ENCODE assay signal across 11 cellular contexts in genomic region chr15:65414841-65415621, GRCh38. TPM values are rescaled to one million over a fixed set of nuclear protein-coding genes. Genes with fewer than 3 reads are reported as not detected.
DNase-seq lines count a peak whose midpoint lies in the region; ATAC-seq, FAIRE-seq and TF ChIP-seq lines count a peak whose summit lies in the region.
"Had no signal": no experiment of that assay in that cellular context is flagged by ENCODE, and none has a peak within 500 bp of the region (broad histone marks: within the 10 kb centered on the region; RNA-seq: fewer than 3 reads in every experiment).

No MANE protein-coding gene starts in this region.

- no peak for FAIRE-seq in HepG2 (lab: Jason Lieb, UNC)
- FAIRE-seq: keratinocyte had no signal

- TF ChIP-seq CTCF in AG04450 (IDR thresholded peaks at IDR 0.05; ENCODE audit: low read depth, low read length) (peak; percentile 30; the same call in 1 of the 2 replicates), HepG2 (CRISPR knock-in tag; IDR thresholded peaks at IDR 0.05) (no peak)

- H3K9me3 ChIP-seq in AG04450 (ENCODE audit: control insufficient read depth, insufficient read depth, low read length) (no peaks in the 10 kb centered on the region), HepG2 (ENCODE audit: low read length) (no peaks in the 10 kb centered on the region)
- H3K9me3 ChIP-seq: BLaER1 treated with 17β-estradiol and CSF1 and Interleukin-3, amounts not matched to agents 10 nM and 100 nM had no signal

- no peak overlapping the region for H2AFZ ChIP-seq in HepG2 (ENCODE audit: low read length)

- no peak for TF ChIP-seq RAD21 in HepG2 (CRISPR knock-in tag; IDR thresholded peaks at IDR 0.05)

- H3K4me1 ChIP-seq in HepG2 (ENCODE audit: insufficient read depth, low read length) = peaks cover 44% of the 10 kb centered on the region

- H3K27me3 ChIP-seq in AG04450 (ENCODE audit: control insufficient read depth, insufficient read depth, low read length) (peaks cover 5% of the 10 kb centered on the region), HepG2 (ENCODE audit: control insufficient read depth in 1 of 2, insufficient read depth in 2 of 2, low read length in 2 of 2) (peaks cover 5 to 23% of the 10 kb centered on the region in 2 experiments)

- intact Hi-C loops in HepG2 (cut with micrococcal nuclease; ENCODE audit: unreplicated experiment) = no loop called here

- no peaks in the 10 kb centered on the region for H4K20me1 ChIP-seq in HepG2 (ENCODE audit: insufficient read depth, low read length)
- H4K20me1 ChIP-seq: BLaER1 treated with 17β-estradiol and CSF1 and Interleukin-3, amounts not matched to agents 10 nM and 100 nM had no signal

- peak overlapping the region; percentile 77 for H3K4me2 ChIP-seq in HepG2 (ENCODE audit: low read depth, low read length)
- H3K4me2 ChIP-seq: BLaER1 treated with 17β-estradiol and CSF1 and Interleukin-3, amounts not matched to agents 10 nM and 100 nM had no signal

- TF ChIP-seq POLR2A in HepG2 (IDR thresholded peaks at IDR 0.05; ENCODE audit: insufficient read depth in 1 of 2, low read depth in 2 of 2, low read length in 2 of 2) (no peak), GM18505 (IDR thresholded peaks at IDR 0.05; ENCODE audit: borderline replicate concordance, extremely low read depth, insufficient read depth, insufficient read length) (no peak)

- BruUV-seq in HepG2 (replicated peaks; lab: Mats Ljungman, UMichigan) = no TSS peak

- 3% methylated on average over 12 of the region's 14 CpGs for WGBS in HepG2 (ENCODE audit: low lambda C conversion rate)

- H3K4me3 ChIP-seq in AG04450 (ENCODE audit: low read depth, low read length) (no peak overlapping the region), HepG2 (replicated peaks in 1 of 3; ENCODE audit: insufficient read depth in 1 of 3, low read depth in 2 of 3, low read length in 3 of 3) (peak overlapping the region in 2 of 3 experiments; percentile 13 to 42; a peak in 2 of 6 replicates)
- H3K4me3 ChIP-seq: BLaER1 treated with 17β-estradiol and CSF1 and Interleukin-3, amounts not matched to agents 10 nM and 100 nM had no signal

- CTCF ChIA-PET in AG04450 (lab: Charles Lee) = interaction anchor here (0.6 to 2.1 kb wide), 5 partner anchors 14 to 96 kb away, joined by 3 to 8 read pairs (median 4); no protein-coding TSS in a partner anchor
- CTCF ChIA-PET in HepG2 (lab: Yijun Ruan, JAX; ENCODE audit: low intra/inter-chr PET ratio, low total read pairs) = no interaction called here

- POLR2A ChIA-PET in AG04450 (lab: Yijun Ruan, JAX) = interaction anchor here (0.7 to 1.3 kb wide), 2 partner anchors 110 to 367 kb away, joined by 4 to 8 read pairs; partner anchors contain the start of gene RNU5B-1
- POLR2A ChIA-PET in HepG2 (lab: Yijun Ruan, JAX) = interaction anchor here (0.6 to 2.1 kb wide), 6 partner anchors 13 to 244 kb away, joined by 3 to 6 read pairs (median 4); partner anchors contain the start of gene RNU5B-1

- H3K79me2 ChIP-seq in HepG2 (ENCODE audit: insufficient read depth, low read length) = no peaks in the 10 kb centered on the region

- H3K9ac ChIP-seq in HepG2 (ENCODE audit: insufficient read depth, low read depth, low read length) = no peak overlapping the region
- H3K9ac ChIP-seq: BLaER1 treated with 17β-estradiol and CSF1 and Interleukin-3, amounts not matched to agents 10 nM and 100 nM had no signal

- no peak for DNase-seq in AG04450 (ENCODE audit: low read depth, low spot score)
- peak; percentile 21 for DNase-seq in NCI-H2107 (lab: John Stamatoyannopoulos, UW)
- DNase-seq in dedifferentiated amniotic fluid mesenchymal stem cell (ENCODE audit: extremely low spot score) = peak; percentile 15
- DNase-seq in HepG2 (ENCODE audit: low spot score) = peak; percentile 59
- DNase-seq in occipital lobe (lab: John Stamatoyannopoulos, UW) = no peak
- DNase-seq in KG1 (lab: John Stamatoyannopoulos, UW) = no peak
- no peak for DNase-seq in RPMI8226
- DNase-seq: activated T-cell treated with anti-CD3 and anti-CD28 coated beads, Interleukin-2, amount 50 U/mL, for 4 hours had no signal

- H3K36me3 ChIP-seq in HepG2 (replicated peaks in 1 of 2; ENCODE audit: control insufficient read depth in 1 of 2, insufficient read depth in 2 of 2, low read length in 2 of 2) = no peaks in the 10 kb centered on the region
- H3K36me3 ChIP-seq: BLaER1 treated with 17β-estradiol and CSF1 and Interleukin-3, amounts not matched to agents 10 nM and 100 nM had no signal

- ATAC-seq in HepG2 = peak; percentile 92
- ATAC-seq in GM18505 (IDR thresholded peaks at IDR 0.05; ENCODE audit: unreplicated experiment) = no peak
- ATAC-seq: activated T-cell treated with anti-CD3 and anti-CD28 coated beads, Interleukin-2, amount 50 U/mL, for 4 hours had no signal

- TF ChIP-seq EP300 in HepG2 (IDR thresholded peaks at IDR 0.05; ENCODE audit: low read depth in 2 of 2, low read length in 2 of 2) (no peak), HepG2 (CRISPR knock-in tag; IDR thresholded peaks at IDR 0.05; ENCODE audit: borderline replicate concordance) (no peak)

- in situ Hi-C loops in HepG2 (cut with HindIII; ENCODE audit: extremely low pct_ligation_motif_present, low pct_unique_long_range_greater_than_20kb) = no loop called here

- peak overlapping the region; percentile 57 for H3K27ac ChIP-seq in AG04450 (ENCODE audit: low read depth, low read length)
- no peak overlapping the region for H3K27ac ChIP-seq in HepG2 (ENCODE audit: extremely low read length, insufficient read depth, low read length)
- H3K27ac ChIP-seq: BLaER1 treated with 17β-estradiol and CSF1 and Interleukin-3, amounts not matched to agents 10 nM and 100 nM had no signal

TF ChIP-seq in HepG2, 621 proteins besides CTCF, POLR2A, EP300 and RAD21 (continues in another document):
- 0 out of 2 replicates have a peak, but pooled peaks have one; percentile 24 for TF ChIP-seq ZBTB7A (CRISPR knock-in tag; IDR thresholded peaks at IDR 0.05)
- peak; percentile 56; the same call in 1 of the 2 replicates for TF ChIP-seq SAP130 (CRISPR knock-in tag; IDR thresholded peaks at IDR 0.05; ENCODE audit: low read depth)
- peak; percentile 18; the same call in 1 of the 2 replicates for TF ChIP-seq SALL1 (CRISPR knock-in tag; IDR thresholded peaks at IDR 0.05)
- no peak for TF ChIP-seq ZNF3 (CRISPR knock-in tag; IDR thresholded peaks at IDR 0.05)
- 0 out of 2 replicates have a peak, but pooled peaks have one; percentile 28 for TF ChIP-seq ZNF501 (CRISPR knock-in tag; IDR thresholded peaks at IDR 0.05)
- peak; percentile 43; the same call in 1 of the 2 replicates for TF ChIP-seq TGIF2 (CRISPR knock-in tag; IDR thresholded peaks at IDR 0.05)

RNA-seq across cellular contexts. Expression of gene IGDCC4, which starts 7.7 kb away (rescaled TPM):
- 5.2 and 5.6 TPM in 2 replicates for polyA plus RNA-seq in AG04450 (2011; rRNA removed)
- 6.0 and 7.2 TPM in 2 replicates for polyA minus RNA-seq in AG04450 (2011; rRNA and poly(A)+ RNA removed)
- 0.87 and 1.1 TPM in 2 replicates for total RNA-seq in HepG2 (2016; rRNA removed; fragmentation: Illumina TruSeq; extraction: Trizol)
- total RNA-seq in HepG2 (2016; cell fraction: cytosol; rRNA removed; fragmentation: Illumina TruSeq; extraction: Trizol; ENCODE audit: low read depth) = 0.09 and 0.30 TPM in 2 replicates
- 0.76 and 0.89 TPM in 2 replicates for total RNA-seq in HepG2 (2016; cell fraction: insoluble cytoplasmic fraction; rRNA removed; fragmentation: Illumina TruSeq; extraction: Trizol)
- 0.46 and 0.55 TPM in 2 replicates for total RNA-seq in HepG2 (2016; cell fraction: membrane; rRNA removed; fragmentation: Illumina TruSeq; extraction: Trizol)
- 1.1 and 1.5 TPM in 2 replicates for total RNA-seq in HepG2 (2016; cell fraction: nucleus; rRNA removed; fragmentation: Illumina TruSeq; extraction: Trizol)
- 0.39 and 0.55 TPM in 2 replicates for polyA plus RNA-seq in HepG2 (2011; rRNA removed)
- 0.42 and 0.45 TPM in 2 replicates for polyA plus RNA-seq in HepG2 (2011; cell fraction: cytosol; rRNA removed)
- 1.8 and 2.0 TPM in 2 replicates for polyA plus RNA-seq in HepG2 (2011; cell fraction: nucleus; rRNA removed)
- polyA plus RNA-seq in HepG2 (2012) = 0.30 and 0.49 TPM in 2 replicates
- polyA plus RNA-seq in HepG2 (2016; cell fraction: cytosol; fragmentation: Illumina TruSeq; extraction: Trizol; ENCODE audit: low read depth) = 0.12 and 0.17 TPM in 2 replicates
- 1.1 and 1.3 TPM in 2 replicates for polyA plus RNA-seq in HepG2 (2016; cell fraction: insoluble cytoplasmic fraction; fragmentation: Illumina TruSeq; extraction: Trizol; ENCODE audit: low read depth)
- 0.44 and 0.58 TPM in 2 replicates for polyA plus RNA-seq in HepG2 (2016; cell fraction: membrane; fragmentation: Illumina TruSeq; extraction: Trizol; ENCODE audit: low read depth)
- polyA plus RNA-seq in HepG2 (2016; cell fraction: nucleus; fragmentation: Illumina TruSeq; extraction: Trizol; ENCODE audit: insufficient read depth, low read depth) = 2.5 and 2.7 TPM in 2 replicates
- 0.56 and 0.68 TPM in 2 replicates for polyA minus RNA-seq in HepG2 (2011; rRNA and poly(A)+ RNA removed; ENCODE audit: low replicate concordance)
- polyA minus RNA-seq in HepG2 (2011; cell fraction: cytosol; rRNA and poly(A)+ RNA removed) = 0.59 and 0.79 TPM in 2 replicates
- polyA minus RNA-seq in HepG2 (2011; cell fraction: nucleus; rRNA and poly(A)+ RNA removed) = 0.64 and 1.5 TPM in 2 replicates
- 7.8 TPM for total RNA-seq in occipital lobe

RNA-seq across cellular contexts. Expression of gene IGDCC3, which starts 37.2 kb away (rescaled TPM):
- polyA plus RNA-seq in AG04450 (2011; rRNA removed) (0.11 and 0.16 TPM in 2 replicates), HepG2 (2011; rRNA removed) (30.1 and 35.7 TPM in 2 replicates)
- 0.18 TPM in 1 of 2 replicates, not detected in the other for polyA minus RNA-seq in AG04450 (2011; rRNA and poly(A)+ RNA removed)
- total RNA-seq in HepG2 (2016; rRNA removed; fragmentation: Illumina TruSeq; extraction: Trizol) (31.2 and 51.8 TPM in 2 replicates), occipital lobe (7.6 TPM)
- 9.5 and 9.8 TPM in 2 replicates for total RNA-seq in HepG2 (2016; cell fraction: cytosol; rRNA removed; fragmentation: Illumina TruSeq; extraction: Trizol; ENCODE audit: low read depth)
- 29.4 and 52.8 TPM in 2 replicates for total RNA-seq in HepG2 (2016; cell fraction: insoluble cytoplasmic fraction; rRNA removed; fragmentation: Illumina TruSeq; extraction: Trizol)
- 40.5 and 40.6 TPM in 2 replicates for total RNA-seq in HepG2 (2016; cell fraction: membrane; rRNA removed; fragmentation: Illumina TruSeq; extraction: Trizol)
- total RNA-seq in HepG2 (2016; cell fraction: nucleus; rRNA removed; fragmentation: Illumina TruSeq; extraction: Trizol) = 59.8 and 72.1 TPM in 2 replicates
- polyA plus RNA-seq in HepG2 (2011; cell fraction: cytosol; rRNA removed) = 21.8 and 38.4 TPM in 2 replicates
- 46.7 and 64.4 TPM in 2 replicates for polyA plus RNA-seq in HepG2 (2011; cell fraction: nucleus; rRNA removed)
- polyA plus RNA-seq in HepG2 (2012) = 27.1 and 28.5 TPM in 2 replicates
- 14.9 and 15.4 TPM in 2 replicates for polyA plus RNA-seq in HepG2 (2016; cell fraction: cytosol; fragmentation: Illumina TruSeq; extraction: Trizol; ENCODE audit: low read depth)
- polyA plus RNA-seq in HepG2 (2016; cell fraction: insoluble cytoplasmic fraction; fragmentation: Illumina TruSeq; extraction: Trizol; ENCODE audit: low read depth) = 40.4 and 49.0 TPM in 2 replicates
- 39.5 and 45.0 TPM in 2 replicates for polyA plus RNA-seq in HepG2 (2016; cell fraction: membrane; fragmentation: Illumina TruSeq; extraction: Trizol; ENCODE audit: low read depth)
- polyA plus RNA-seq in HepG2 (2016; cell fraction: nucleus; fragmentation: Illumina TruSeq; extraction: Trizol; ENCODE audit: insufficient read depth, low read depth) = 130 and 131 TPM in 2 replicates
- 0.07 and 131 TPM in 2 replicates for polyA minus RNA-seq in HepG2 (2011; rRNA and poly(A)+ RNA removed; ENCODE audit: low replicate concordance)
- polyA minus RNA-seq in HepG2 (2011; cell fraction: cytosol; rRNA and poly(A)+ RNA removed) = 57.3 and 61.0 TPM in 2 replicates
- 23.1 and 27.6 TPM in 2 replicates for polyA minus RNA-seq in HepG2 (2011; cell fraction: nucleus; rRNA and poly(A)+ RNA removed)
- polyA plus RNA-seq: keratinocyte had no signal

Comparison
In these comparisons a context has a peak if more than half of its experiments do, and no peak if none do; other contexts are left out.
1. DNase-seq: peak in NCI-H2107 (single experiment), dedifferentiated amniotic fluid mesenchymal stem cell (single experiment) and HepG2 (single experiment); none in AG04450 (single experiment), occipital lobe (single experiment), KG1 (single experiment) and RPMI8226 (single experiment).